Comparison of ENCODE assay signal across 9 cellular contexts in the genomic region with DNA sequence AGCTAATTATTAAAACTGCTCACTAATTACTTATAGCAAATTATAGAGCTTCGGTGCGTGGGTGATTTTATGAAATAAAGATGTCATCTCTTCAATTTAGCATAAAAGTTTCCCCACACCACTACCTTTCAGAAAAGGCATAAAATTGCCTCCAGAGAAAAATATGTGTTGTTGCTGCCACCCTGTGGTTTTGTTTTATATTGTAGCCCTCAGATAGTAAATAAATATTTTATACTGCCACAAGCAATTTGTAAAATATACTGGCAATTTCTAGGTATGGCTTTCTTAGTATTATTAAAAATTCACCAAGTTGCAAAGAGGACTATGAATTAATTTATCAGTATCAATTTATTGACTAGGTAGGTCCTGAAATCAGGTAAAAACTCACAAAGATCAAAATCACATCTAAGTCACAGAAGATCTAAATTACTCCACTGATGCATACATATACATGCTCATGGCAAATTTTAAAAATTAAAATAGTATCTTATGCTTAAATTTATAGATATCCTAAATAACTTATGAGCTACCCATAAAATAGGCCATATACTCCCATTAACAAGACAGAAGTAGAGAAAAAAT. TPM values are rescaled to one million over a fixed set of nuclear protein-coding genes. Genes with fewer than 3 reads are reported as not detected.
A peak's percentile ranks its signal among the peaks of the same experiment; 100 is the strongest.
DNase-seq lines count a peak whose midpoint lies in the region; ATAC-seq and FAIRE-seq lines count a peak whose summit lies in the region.
"Had no signal": no experiment of that assay in that cellular context is flagged by ENCODE, and none has a peak within 500 bp of the region (broad histone marks: within the 10 kb centered on the region; RNA-seq: fewer than 3 reads in every experiment).

No MANE protein-coding gene starts in this region.

- peaks cover under 1% of the 10 kb centered on the region for H3K36me3 Mint-ChIP-seq in T-cell

- no peaks in the 10 kb centered on the region for H3K9me3 ChIP-seq in GM23248 (ENCODE audit: low read depth)

- FAIRE-seq in endometrium (lab: Jason Lieb, UNC): peak; percentile 90

- H3K9me2 ChIP-seq in GM23248 (ENCODE audit: insufficient read depth): no peaks in the 10 kb centered on the region

- in situ Hi-C loops in Caki2 (cut with HindIII; ENCODE audit: low pct_unique_long_range_greater_than_20kb, low sequenced_read_pairs): no loop called here
- in situ Hi-C loops in GM23248 (cut with MboI): loop anchor here (25.0 kb wide), 2 partner anchors 708 to 1933 kb away; no protein-coding TSS in a partner anchor

- H3F3A ChIP-seq in GM23248 (ENCODE audit: insufficient read depth): no peaks in the 10 kb centered on the region

- H3K9me3 Mint-ChIP-seq in T-cell: no peaks in the 10 kb centered on the region
- H3K9me3 Mint-ChIP-seq: immature natural killer cell had no signal

- WGBS in GM23248 (ENCODE audit: low coverage in 1 of 2, low lambda C conversion rate in 2 of 2, missing lambda C conversion rate in 2 of 2), 2 experiments: 2% methylated on average over 2 of the region's 2 CpGs

- no peaks in the 10 kb centered on the region; the same call in none of the 2 replicates for H3K27me3 ChIP-seq in GM23248 (replicated peaks; ENCODE audit: insufficient read depth)

- no peaks in the 10 kb centered on the region for H3K4me1 Mint-ChIP-seq in T-cell
- H3K4me1 Mint-ChIP-seq: immature natural killer cell had no signal

- no peak overlapping the region for H3K4me3 ChIP-seq in GM23248

- no peak overlapping the region for H3K27ac Mint-ChIP-seq in T-cell
- H3K27ac Mint-ChIP-seq: immature natural killer cell had no signal

- CTCF ChIA-PET in T-cell (lab: Charles Lee): interaction anchor here (0.6 to 2.2 kb wide), 4 partner anchors 9 to 382 kb away, joined by 3 to 8 read pairs (median 5); no protein-coding TSS in a partner anchor

- H3K36me3 ChIP-seq in GM23248 (ENCODE audit: low read depth): no peaks in the 10 kb centered on the region

- H3K4me1 ChIP-seq in GM23248 (ENCODE audit: insufficient read depth): no peaks in the 10 kb centered on the region

- no peak overlapping the region for H3K4me3 Mint-ChIP-seq in T-cell
- H3K4me3 Mint-ChIP-seq: immature natural killer cell had no signal

- no peak for ATAC-seq in T-cell (replicated peaks in 1 of 4)
- ATAC-seq in GM19035 (IDR thresholded peaks at IDR 0.05; ENCODE audit: unreplicated experiment): no peak

- DNase-seq in Caki2 (ENCODE audit: low read depth) (peak; percentile 33), GM23248 (peak; percentile 50), NCI-H526 (lab: John Stamatoyannopoulos, UW) (peak; percentile 21 to 68), renal cortical epithelial cell (ENCODE audit: low read depth) (peak; percentile 27), T-cell (no peak)
- no peak for DNase-seq in activated naive CD4-positive, alpha-beta T cell treated with Interleukin-2 at 50 U/mL for 16 hours

- H3K27ac ChIP-seq in GM23248: no peak overlapping the region

- H4K20me1 ChIP-seq in GM23248 (ENCODE audit: insufficient read depth): no peaks in the 10 kb centered on the region

- H3K4me2 ChIP-seq in GM23248 (ENCODE audit: unreplicated experiment): no peak overlapping the region

- peaks cover 0 to 3% of the 10 kb centered on the region in 2 donors for H3K27me3 Mint-ChIP-seq in T-cell

- H2AFZ ChIP-seq in GM23248: no peak overlapping the region

- POLR2A ChIA-PET in T-cell (lab: Charles Lee): no interaction called here

- no peaks in the 10 kb centered on the region for H3K79me2 ChIP-seq in GM23248 (ENCODE audit: insufficient read depth)

- H3K9ac ChIP-seq in GM23248: no peak overlapping the region

RNA-seq across cellular contexts. Expression of a gene that starts 26.5 kb away (rescaled TPM):
- 26.2 and 34.4 TPM in 2 replicates for total RNA-seq in Caki2 (2014; rRNA removed; shearing (Covaris generic); ENCODE audit: low replicate concordance)
- 103 and 107 TPM in 2 replicates for total RNA-seq in GM23248 (2014; rRNA removed; shearing (Covaris generic))
- 163 and 174 TPM in 2 replicates for polyA plus RNA-seq in GM23248 (2016; fragmentation: Nextera tagmentation; extraction: Ambion mirVana)
- total RNA-seq in renal cortical epithelial cell (39.4 and 45.4 TPM in 2 replicates), T-cell (10 to 100 TPM; 15.4 to 46.0 (median 27.7) TPM)

Comparison
In these comparisons a context has a peak if more than half of its experiments do, and no peak if none do; other contexts are left out.
1. DNase-seq: peak in Caki2 (single experiment), GM23248 (single experiment), NCI-H526 (2 of 2) and renal cortical epithelial cell (single experiment); none in T-cell (0 of 34) and activated naive CD4-positive, alpha-beta T cell treated with Interleukin-2 at 50 U/mL for 16 hours (single experiment).